ENCODE assay signal across 9 cellular contexts in the genomic region with DNA sequence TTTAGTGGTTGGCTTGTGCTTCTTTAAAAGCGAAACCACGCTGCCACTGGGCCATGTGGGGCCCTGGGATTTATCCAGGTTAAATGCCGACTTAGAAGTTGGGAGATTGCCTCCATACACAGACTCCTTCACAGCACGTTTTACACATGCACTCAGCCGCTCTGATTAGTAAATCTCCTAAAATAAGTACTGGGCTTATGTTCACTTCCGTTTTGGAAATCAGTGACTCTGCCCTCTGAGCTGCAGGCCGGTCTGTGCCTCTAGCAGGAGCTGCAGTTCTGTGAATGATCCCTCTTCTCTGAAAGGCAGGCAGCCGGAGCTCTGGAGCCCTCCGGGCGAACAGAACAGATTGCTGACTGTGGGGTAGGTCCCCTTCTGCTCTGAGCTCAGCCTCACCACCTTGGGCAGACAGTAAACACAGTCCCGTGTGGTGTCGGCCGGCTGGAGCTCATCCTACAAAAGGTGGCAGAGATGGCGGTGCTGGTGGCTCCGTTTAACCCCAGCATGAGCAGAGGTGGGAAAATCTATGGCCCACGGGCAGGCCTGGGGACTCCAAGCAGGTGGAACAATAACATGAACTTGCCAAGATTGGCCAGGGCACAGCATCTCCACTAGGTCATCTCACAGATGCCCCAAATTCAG. TPM values are rescaled to one million over a fixed set of nuclear protein-coding genes. Genes with fewer than 3 reads are reported as not detected.
DNase-seq lines count a peak whose midpoint lies in the region; ATAC-seq, FAIRE-seq and TF ChIP-seq lines count a peak whose summit lies in the region.
"Had no signal": no experiment of that assay in that cellular context is flagged by ENCODE, and none has a peak within 500 bp of the region (broad histone marks: within the 10 kb centered on the region; RNA-seq: fewer than 3 reads in every experiment).

No MANE protein-coding gene starts in this region.

- BruUV-seq in A673 (replicated peaks; lab: Mats Ljungman, UMichigan) = no TSS peak

- no peak for FAIRE-seq in GM12892 (lab: Jason Lieb, UNC)

- H3K27me3 ChIP-seq in A673 (replicated peaks; ENCODE audit: insufficient read depth, low read depth, low read length, poor library complexity) = no peaks in the 10 kb centered on the region
- no peaks in the 10 kb centered on the region for H3K27me3 ChIP-seq in esophagus muscularis mucosa

- H3K27ac ChIP-seq in A673 (ENCODE audit: low read depth, low read length, poor library complexity, severe bottlenecking) (peak overlapping the region; percentile 43), esophagus muscularis mucosa (replicated peaks in 1 of 4) (peak overlapping the region; percentile 78 to 85 (median 83))

- no peaks in the 10 kb centered on the region for H3K36me3 ChIP-seq in A673 (ENCODE audit: insufficient read depth, low read length, poor library complexity, severe bottlenecking)
- no peaks in the 10 kb centered on the region for H3K36me3 ChIP-seq in esophagus muscularis mucosa

- CTCF ChIA-PET in A673 (lab: Charles Lee) = no interaction called here

- H3K4me1 ChIP-seq in A673 (ENCODE audit: insufficient read depth, low read length, poor library complexity, severe bottlenecking) (peaks cover 22% of the 10 kb centered on the region), esophagus muscularis mucosa (peaks cover 35 to 45% (median 40%) of the 10 kb centered on the region in 4 donors)

- no peaks in the 10 kb centered on the region for H3K9me3 ChIP-seq in A673 (ENCODE audit: low read depth, low read length, poor library complexity, severe bottlenecking)
- H3K9me3 ChIP-seq in esophagus muscularis mucosa = no peaks in the 10 kb centered on the region

- ATAC-seq in GM21447 (IDR thresholded peaks at IDR 0.05; ENCODE audit: unreplicated experiment) = no peak

- 0 out of 2 replicates have a peak, but pooled peaks have one; percentile 25 for TF ChIP-seq CTCF in A673 (conservative IDR thresholded peaks at IDR 0.05; ENCODE audit: low read depth, low read length)
- peak; percentile 29 to 57 (median 42) for TF ChIP-seq CTCF in esophagus muscularis mucosa (IDR thresholded peaks at IDR 0.05)

- H3K4me3 ChIP-seq in A673 (ENCODE audit: low read depth, low read length, poor library complexity, severe bottlenecking) = no peak overlapping the region
- H3K4me3 ChIP-seq in esophagus muscularis mucosa = peak overlapping the region; percentile 28 to 40 (median 38)

- 28% methylated on average over 9 of the region's 16 CpGs for WGBS in esophagus muscularis mucosa

- DNase-seq in A673 (ENCODE audit: low spot score) = peak; percentile 52
- peak; percentile 72 for DNase-seq in NCI-H524 treated with DMSO at 0.1 percent for 48 hours (lab: John Stamatoyannopoulos, UW)
- no peak for DNase-seq in esophagus muscularis mucosa (ENCODE audit: extremely low spot score)
- DNase-seq in myocyte (ENCODE audit: low read depth) = peak; percentile 82
- no peak for DNase-seq in NCI-H345 (lab: John Stamatoyannopoulos, UW)
- no peak for DNase-seq in GM12892 (ENCODE audit: insufficient read length)
- DNase-seq in putamen (ENCODE audit: low spot score) = no peak
- DNase-seq: stimulated activated CD4-positive, alpha-beta T cell treated with anti-CD3 and anti-CD28 coated beads, Interleukin-4, amount 100 ng/mL, for 24 hours had no signal

- intact Hi-C loops in A673 (cut with micrococcal nuclease; ENCODE audit: unreplicated experiment) (no loop called here), esophagus muscularis mucosa (cut with DNase I) (no loop called here)

- no peak for TF ChIP-seq EP300 in esophagus muscularis mucosa (IDR thresholded peaks at IDR 0.05)

- POLR2A ChIA-PET in A673 (lab: Charles Lee; ENCODE audit: low non-redundant PET) = no interaction called here

- TF ChIP-seq POLR2A in esophagus muscularis mucosa (IDR thresholded peaks at IDR 0.05; ENCODE audit: low read depth) = peak; percentile 13
- TF ChIP-seq POLR2A in GM12892 (IDR thresholded peaks at IDR 0.05; ENCODE audit: low read depth, low read length) = no peak

RNA-seq across cellular contexts. Expression of gene RAB17, which starts 9.8 kb away (rescaled TPM):
- 0.62 TPM in 1 of 2 replicates, not detected in the other for total RNA-seq in A673 (2021)
- total RNA-seq in esophagus muscularis mucosa = 1 to 10 TPM in 2 of 4 donors, under 1 TPM in 2; 0.83 to 3.7 (median 1.4) TPM
- total RNA-seq in myocyte = 0.42 and 5.3 TPM in 2 replicates
- 4.3 TPM for polyA plus RNA-seq in myocyte (2012)
- polyA plus RNA-seq in GM12892 (2012; ENCODE audit: missing spikeins) = 2.4 TPM

RNA-seq across cellular contexts. Expression of gene LRRFIP1, which starts 27.1 kb away (rescaled TPM):
- 69.3 and 71.8 TPM in 2 replicates for total RNA-seq in A673 (2021)
- 100 to 1,000 TPM; 142 to 213 (median 191) TPM for total RNA-seq in esophagus muscularis mucosa
- 158 and 166 TPM in 2 replicates for total RNA-seq in myocyte
- polyA plus RNA-seq in myocyte (2012) = 113 TPM
- 80.1 TPM for polyA plus RNA-seq in GM12892 (2012; ENCODE audit: missing spikeins)

RNA-seq across cellular contexts. Expression of gene PRLH, which starts 34.0 kb away (rescaled TPM):
- total RNA-seq in A673 (2021) (not detected in 2 replicates), esophagus muscularis mucosa (not detected), myocyte (not detected in 2 replicates)
- polyA plus RNA-seq in myocyte (2012) = not detected
- polyA plus RNA-seq in GM12892 (2012; ENCODE audit: missing spikeins) = not detected

Comparison
In these comparisons a context has a peak if more than half of its experiments do, and no peak if none do; other contexts are left out.
1. DNase-seq: peak in A673 (single experiment), NCI-H524 treated with DMSO at 0.1 percent for 48 hours (single experiment) and myocyte (single experiment); none in esophagus muscularis mucosa (single experiment), NCI-H345 (single experiment), GM12892 (single experiment) and putamen (single experiment).